ENCODE assay signal across 28 cellular contexts in genomic region chr11:31651208-31651607, GRCh38.
DNase-seq lines count a peak whose midpoint lies in the region; ATAC-seq and TF ChIP-seq lines count a peak whose summit lies in the region.
"Had no signal": no experiment of that assay in that cellular context is flagged by ENCODE, and none has a peak within 500 bp of the region (broad histone marks: within the 10 kb centered on the region; RNA-seq: fewer than 3 reads in every experiment).

No MANE protein-coding gene starts in this region.

- no peak overlapping the region for H3K4me3 Mint-ChIP-seq in stimulated activated naive CD8-positive, alpha-beta T cell treated with anti-CD3 and anti-CD28 coated beads, Interleukin-15, amount 100 ng/mL, for 72 hours
- H3K4me3 Mint-ChIP-seq: activated naive CD4-positive, alpha-beta T cell treated with anti-CD3 and anti-CD28 coated beads, Interleukin-2, amount 50 U/mL, for 24 hours; activated T-cell treated with anti-CD3 and anti-CD28 coated beads, Interleukin-2, amount 50 U/mL, for 72 hours; CD4-positive, alpha-beta T cell; naive B cell; stimulated activated naive CD8-positive, alpha-beta T cell treated with anti-CD3 and anti-CD28 coated beads, Interleukin-15, Interleukin-2, amounts not matched to agents 100 ng/mL and 50 ng/mL, for 24 hours; T-helper 17 cell had no signal

- no peak overlapping the region for H3K4me3 ChIP-seq in upper lobe of right lung
- H3K4me3 ChIP-seq: heart left ventricle, Peyer's patch, right atrium auricular region, spleen, tibial artery had no signal

- H3K27ac Mint-ChIP-seq in stimulated activated naive CD8-positive, alpha-beta T cell treated with anti-CD3 and anti-CD28 coated beads, Interleukin-15, amount 100 ng/mL, for 72 hours, result no peak overlapping the region
- H3K27ac Mint-ChIP-seq: activated naive CD4-positive, alpha-beta T cell treated with anti-CD3 and anti-CD28 coated beads, Interleukin-2, amount 50 U/mL, for 24 hours; activated T-cell treated with anti-CD3 and anti-CD28 coated beads, Interleukin-2, amount 50 U/mL, for 72 hours; CD4-positive, alpha-beta T cell; naive B cell; stimulated activated naive CD8-positive, alpha-beta T cell treated with anti-CD3 and anti-CD28 coated beads, Interleukin-15, Interleukin-2, amounts not matched to agents 100 ng/mL and 50 ng/mL, for 24 hours; T-helper 17 cell had no signal

- peaks cover under 1% of the 10 kb centered on the region for H3K4me1 ChIP-seq in upper lobe of right lung
- H3K4me1 ChIP-seq: heart left ventricle, Peyer's patch, right atrium auricular region, spleen had no signal

- no peaks in the 10 kb centered on the region for H3K9me3 Mint-ChIP-seq in stimulated activated naive CD8-positive, alpha-beta T cell treated with anti-CD3 and anti-CD28 coated beads, Interleukin-15, amount 100 ng/mL, for 72 hours
- H3K9me3 Mint-ChIP-seq: activated naive CD4-positive, alpha-beta T cell treated with anti-CD3 and anti-CD28 coated beads, Interleukin-2, amount 50 U/mL, for 24 hours; activated T-cell treated with anti-CD3 and anti-CD28 coated beads, Interleukin-2, amount 50 U/mL, for 72 hours; CD4-positive, alpha-beta T cell; naive B cell; stimulated activated naive CD8-positive, alpha-beta T cell treated with anti-CD3 and anti-CD28 coated beads, Interleukin-15, Interleukin-2, amounts not matched to agents 100 ng/mL and 50 ng/mL, for 24 hours had no signal

- peaks cover 12% of the 10 kb centered on the region for H3K4me1 Mint-ChIP-seq in stimulated activated naive CD8-positive, alpha-beta T cell treated with anti-CD3 and anti-CD28 coated beads, Interleukin-15, amount 100 ng/mL, for 72 hours
- H3K4me1 Mint-ChIP-seq: activated naive CD4-positive, alpha-beta T cell treated with anti-CD3 and anti-CD28 coated beads, Interleukin-2, amount 50 U/mL, for 24 hours; naive B cell; T-helper 17 cell had no signal

- no peak for TF ChIP-seq CTCF in upper lobe of right lung (IDR thresholded peaks at IDR 0.05)

- H3K27ac ChIP-seq in upper lobe of right lung, result no peak overlapping the region
- H3K27ac ChIP-seq: 22Rv1, heart left ventricle, Peyer's patch, right atrium auricular region, spleen, tibial artery had no signal

- no peaks in the 10 kb centered on the region for H3K27me3 ChIP-seq in upper lobe of right lung
- H3K27me3 ChIP-seq: heart left ventricle, Peyer's patch, right atrium auricular region, spleen, tibial artery had no signal

- H3K9me3 ChIP-seq in upper lobe of right lung, result no peaks in the 10 kb centered on the region
- H3K9me3 ChIP-seq: heart left ventricle, Peyer's patch, right atrium auricular region, spleen, tibial artery had no signal

- DNase-seq in NCI-H82 (lab: John Stamatoyannopoulos, UW), result peak; percentile 7
- DNase-seq in NCI-H82 treated with DMSO at 0.1 percent for 48 hours (lab: John Stamatoyannopoulos, UW; ENCODE audit: unreplicated experiment), result no peak
- no peak for DNase-seq in upper lobe of right lung
- DNase-seq in activated CD4-positive, alpha-beta T cell treated with anti-CD3 and anti-CD28 coated beads, Interleukin-2, amount 50 U/mL, for 1 hour, result no peak
- no peak for DNase-seq in stimulated activated naive CD8-positive, alpha-beta T cell treated with anti-CD3 and anti-CD28 coated beads, Interleukin-15, amount 100 ng/mL, for 72 hours
- DNase-seq in SKM-1 (lab: John Stamatoyannopoulos, UW; ENCODE audit: unreplicated experiment), result no peak
- DNase-seq: activated CD4-positive, alpha-beta T cell treated with anti-CD3 and anti-CD28 coated beads for 4 hours; activated T-cell treated with anti-CD3 and anti-CD28 coated beads, Interleukin-2, amount 50 U/mL, for 72 hours; aorta; caudate nucleus; CD4-positive, alpha-beta T cell; heart left ventricle; naive B cell; NCI-H1092; NCI-H2029; NK-92 treated with Interleukin-12 subunit alpha and Interleukin-12 subunit beta, amount 100 ng/mL, for 24 hours; occipital lobe; Peyer's patch; spleen; stimulated activated CD4-positive, alpha-beta T cell treated with anti-CD3 and anti-CD28 coated beads, Interleukin-4, amount 100 ng/mL, for 1 hour; T-helper 17 cell; tibial artery had no signal

- intact Hi-C loops in upper lobe of right lung (cut with DNase I), result no loop called here

- no peaks in the 10 kb centered on the region for H3K36me3 ChIP-seq in upper lobe of right lung
- H3K36me3 ChIP-seq: Peyer's patch, right atrium auricular region had no signal

- ATAC-seq in GM21786 (IDR thresholded peaks at IDR 0.05; ENCODE audit: unreplicated experiment) (peak; percentile 56), HG03432 (IDR thresholded peaks at IDR 0.05; ENCODE audit: unreplicated experiment) (peak; percentile 39), upper lobe of right lung (peak; percentile 47)
- no peak for ATAC-seq in stimulated activated naive CD8-positive, alpha-beta T cell treated with anti-CD3 and anti-CD28 coated beads, Interleukin-15, amount 100 ng/mL, for 72 hours
- ATAC-seq: activated T-cell treated with anti-CD3 and anti-CD28 coated beads, Interleukin-2, amount 50 U/mL, for 72 hours; heart left ventricle; T-helper 17 cell had no signal

- H3K27me3 Mint-ChIP-seq in stimulated activated naive CD8-positive, alpha-beta T cell treated with anti-CD3 and anti-CD28 coated beads, Interleukin-15, amount 100 ng/mL, for 72 hours, result no peaks in the 10 kb centered on the region
- H3K27me3 Mint-ChIP-seq: activated naive CD4-positive, alpha-beta T cell treated with anti-CD3 and anti-CD28 coated beads, Interleukin-2, amount 50 U/mL, for 24 hours; CD4-positive, alpha-beta T cell; naive B cell; stimulated activated naive CD8-positive, alpha-beta T cell treated with anti-CD3 and anti-CD28 coated beads, Interleukin-15, Interleukin-2, amounts not matched to agents 100 ng/mL and 50 ng/mL, for 24 hours; T-helper 17 cell had no signal
